ENCODE assay signal across 8 cellular contexts in the genomic region with DNA sequence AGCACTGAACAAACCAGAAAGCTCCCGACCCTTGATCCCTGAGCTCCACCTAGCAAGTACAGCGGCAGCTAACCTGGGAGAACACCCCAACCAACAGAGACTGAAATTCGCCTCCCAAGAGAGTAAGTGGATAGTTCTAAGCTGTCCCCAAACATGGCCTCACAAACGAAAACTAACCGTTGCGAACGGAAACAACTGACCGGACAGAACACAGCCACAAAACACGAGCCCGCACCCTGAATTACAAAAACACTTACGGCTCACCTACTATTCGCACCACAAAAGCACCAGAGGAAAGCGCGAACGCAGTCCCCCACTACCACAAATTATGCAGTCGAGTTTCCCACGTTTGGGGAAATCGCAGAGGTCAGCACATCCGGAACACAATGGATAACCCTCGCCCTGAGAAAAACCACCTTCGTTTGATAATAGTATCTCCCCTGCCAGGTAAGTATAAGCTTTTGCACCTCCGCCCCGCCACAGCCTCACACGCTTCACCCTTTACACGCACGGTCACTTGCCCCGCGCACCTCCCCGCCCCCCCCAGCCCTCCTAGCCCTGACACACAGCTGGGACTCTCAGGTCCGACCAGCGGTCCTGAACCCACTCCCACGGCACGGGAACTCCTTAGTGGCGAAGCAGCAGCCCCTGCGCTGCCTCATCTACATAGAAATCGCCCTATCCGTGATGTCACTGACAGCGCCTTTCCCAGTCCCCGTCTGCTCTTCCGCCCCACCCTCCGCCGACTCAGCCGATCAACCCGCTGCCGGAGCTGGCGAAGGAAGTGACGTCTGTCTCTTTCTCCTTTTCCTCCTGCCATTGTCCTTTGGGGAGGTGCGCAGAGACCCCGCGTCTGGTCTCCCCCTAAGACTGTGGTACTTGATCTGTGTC. TPM values are rescaled to one million over a fixed set of nuclear protein-coding genes. Genes with fewer than 3 reads are reported as not detected.
DNase-seq lines count a peak whose midpoint lies in the region; ATAC-seq and TF ChIP-seq lines count a peak whose summit lies in the region.
"Not testable (repeated sequence)": the region's sequence is repeated elsewhere in the genome, so short reads cannot be mapped to it uniquely, and the experiment has no call there.

No MANE protein-coding gene starts in this region.

- not testable (repeated sequence) for H3K27me3 ChIP-seq in skeletal muscle satellite cell (ENCODE audit: control insufficient read depth, insufficient read depth, low read length)

- H3K4me2 ChIP-seq in skeletal muscle satellite cell (ENCODE audit: low read length) = peak overlapping the region; percentile 37

- H3K36me3 ChIP-seq in skeletal muscle satellite cell (ENCODE audit: insufficient read depth, low read length) = not testable (repeated sequence)

- peak overlapping the region; percentile 35 for H3K9ac ChIP-seq in skeletal muscle satellite cell (ENCODE audit: low read depth, low read length)

- POLR2A ChIA-PET in AG04449 (lab: Yijun Ruan, JAX) = not testable (repeated sequence)

- not testable (repeated sequence) for H3K4me1 ChIP-seq in skeletal muscle satellite cell (ENCODE audit: control insufficient read depth, insufficient read depth, low read length)

- not testable (repeated sequence) for TF ChIP-seq CTCF in AG04449 (IDR thresholded peaks at IDR 0.05; ENCODE audit: insufficient read depth, low read length, missing control alignments); WI38 (IDR thresholded peaks at IDR 0.05; ENCODE audit: low read depth, low read length)

- ATAC-seq in HG03354 (IDR thresholded peaks at IDR 0.05; ENCODE audit: poor library complexity, severe bottlenecking, unreplicated experiment) = peak; percentile 52

- not testable (repeated sequence) for H3K4me3 ChIP-seq in AG04449 (ENCODE audit: low read depth, low read length)
- H3K4me3 ChIP-seq in WI38 (ENCODE audit: low read depth, low read length) = peak overlapping the region; percentile 40
- peak overlapping the region; percentile 45 for H3K4me3 ChIP-seq in skeletal muscle satellite cell (ENCODE audit: low read length)

- CTCF ChIA-PET in AG04449 (lab: Yijun Ruan, JAX) = not testable (repeated sequence)

- H3K9me3 ChIP-seq in skeletal muscle satellite cell (replicated peaks; ENCODE audit: low read length) = not testable (repeated sequence)

- DNase-seq in AG04449 (ENCODE audit: low read depth, low spot score) (peak; percentile 63), NCI-H345 (lab: John Stamatoyannopoulos, UW) (peak; percentile 94), brain pericyte (ENCODE audit: low read depth, low spot score) (peak; percentile 93), iPS-NIHi7 (ENCODE audit: extremely low spot score) (peak; percentile 17)

- TF ChIP-seq POLR2A in GM18526 (IDR thresholded peaks at IDR 0.05; ENCODE audit: extremely low read depth, insufficient read length) = peak; percentile 92

RNA-seq across cellular contexts. Expression of a gene that starts 38.8 kb away (rescaled TPM):
- not detected in 2 replicates for total RNA-seq in skeletal muscle satellite cell (2012; rRNA removed)

Comparison
In these comparisons a context has a peak if more than half of its experiments do, and no peak if none do; other contexts are left out.
1. DNase-seq: peak in every context shown above with its lines; median percentile 94 in NCI-H345; 93 in brain pericyte; 63 in AG04449; 17 in iPS-NIHi7.